ENCODE assay signal across 8 cellular contexts in genomic region chr12:47815447-47815846, GRCh38. TPM values are rescaled to one million over a fixed set of nuclear protein-coding genes. Genes with fewer than 3 reads are reported as not detected.
DNase-seq lines count a peak whose midpoint lies in the region; ATAC-seq, FAIRE-seq and TF ChIP-seq lines count a peak whose summit lies in the region.
"Not testable (repeated sequence)": the region's sequence is repeated elsewhere in the genome, so short reads cannot be mapped to it uniquely, and the experiment has no call there.

No MANE protein-coding gene starts in this region.

- H3K4me1 ChIP-seq in CD8-positive, alpha-beta memory T cell (ENCODE audit: insufficient read depth, low read length), result peaks cover 81% of the 10 kb centered on the region
- H3K4me1 ChIP-seq in PC-3 (ENCODE audit: insufficient read depth, low read length) (peaks cover 61% of the 10 kb centered on the region), K562 (replicated peaks in 1 of 2; ENCODE audit: control insufficient read depth in 2 of 2, insufficient read depth in 2 of 2, low read length in 2 of 2) (peaks cover 63 to 74% of the 10 kb centered on the region in 2 experiments), muscle layer of colon (ENCODE audit: insufficient read depth, low read length) (peaks cover 77% of the 10 kb centered on the region), sigmoid colon (peaks cover 0 to 86% (median 82%) of the 10 kb centered on the region in 4 donors), transverse colon (peaks cover 35 to 79% (median 75%) of the 10 kb centered on the region in 4 donors)

- H3K36me3 Mint-ChIP-seq in CD8-positive, alpha-beta memory T cell, result peaks cover 0 to 11% (median 0%) of the 10 kb centered on the region in 3 donors
- peaks cover 80% of the 10 kb centered on the region for H3K36me3 Mint-ChIP-seq in activated T-cell treated with anti-CD3 and anti-CD28 coated beads, Interleukin-2, amount 50 U/mL, for 24 hours (ENCODE audit: low read depth)

- intact Hi-C loops in PC-3 (cut with micrococcal nuclease); K562 (cut with micrococcal nuclease); Right ventricle myocardium superior (cut with DNase I); transverse colon (cut with DNase I; ENCODE audit: low total_unique reads): not testable (repeated sequence)
- intact Hi-C loops in sigmoid colon (cut with DNase I), result loop anchor here (10.0 kb wide), 1 partner anchor 1431 kb away; no protein-coding TSS in a partner anchor

- FAIRE-seq in K562 (lab: Jason Lieb, UNC), result not testable (repeated sequence)

- ATAC-seq in PC-3; K562; Right ventricle myocardium superior (ENCODE audit: poor library complexity): not testable (repeated sequence)

- peaks cover 76 to 90% (median 87%) of the 10 kb centered on the region in 3 donors for H3K4me1 Mint-ChIP-seq in CD8-positive, alpha-beta memory T cell
- H3K4me1 Mint-ChIP-seq in activated T-cell treated with anti-CD3 and anti-CD28 coated beads, Interleukin-2, amount 50 U/mL, for 24 hours (ENCODE audit: low read depth), result peaks cover 75% of the 10 kb centered on the region

- not testable (repeated sequence) for H3K4me2 ChIP-seq in PC-3 (ENCODE audit: low read length); K562 (ENCODE audit: insufficient read depth, low read length)

- peak overlapping the region; percentile 93 to 99 (median 97) for H3K27ac Mint-ChIP-seq in CD8-positive, alpha-beta memory T cell
- peak overlapping the region; percentile 99 for H3K27ac Mint-ChIP-seq in activated T-cell treated with anti-CD3 and anti-CD28 coated beads, Interleukin-2, amount 50 U/mL, for 24 hours

- H3K9me3 Mint-ChIP-seq in CD8-positive, alpha-beta memory T cell; activated T-cell treated with anti-CD3 and anti-CD28 coated beads, Interleukin-2, amount 50 U/mL, for 24 hours: not testable (repeated sequence)

- TF ChIP-seq CTCF in PC-3 (conservative IDR thresholded peaks at IDR 0.05; ENCODE audit: low read depth, low read length); K562 (IDR thresholded peaks at IDR 0.05 in 2 of 3, conservative IDR thresholded peaks at IDR 0.05 in 1 of 3; ENCODE audit: insufficient read depth in 2 of 3, low read depth in 1 of 3, low read length in 3 of 3); sigmoid colon (IDR thresholded peaks at IDR 0.05); transverse colon (IDR thresholded peaks at IDR 0.05): not testable (repeated sequence)

- not testable (repeated sequence) for H3K4me3 ChIP-seq in CD8-positive, alpha-beta memory T cell (ENCODE audit: low read length); PC-3 (ENCODE audit: low read length); K562; muscle layer of colon (ENCODE audit: low read depth in 1 of 2, low read length in 2 of 2); sigmoid colon; transverse colon

- not testable (repeated sequence) for DNase-seq in CD8-positive, alpha-beta memory T cell; activated T-cell treated with anti-CD3 and anti-CD28 coated beads, Interleukin-2, amount 50 U/mL, for 24 hours; K562 (ENCODE audit: extremely low read depth in 1 of 4, low spot score in 3 of 4); sigmoid colon; transverse colon
- DNase-seq in PC-3, result peak; percentile 15
- DNase-seq in Right ventricle myocardium superior, result peak; percentile 42

- BruUV-seq in PC-3 (replicated peaks; lab: Mats Ljungman, UMichigan), result not testable (repeated sequence)
- BruUV-seq in K562 (replicated peaks; lab: Mats Ljungman, UMichigan), result TSS peak; percentile 7

- peak overlapping the region in 6 of 7 donors; percentile 19 to 90 (median 87) for H3K4me3 Mint-ChIP-seq in CD8-positive, alpha-beta memory T cell
- peak overlapping the region; percentile 96 for H3K4me3 Mint-ChIP-seq in activated T-cell treated with anti-CD3 and anti-CD28 coated beads, Interleukin-2, amount 50 U/mL, for 24 hours

- not testable (repeated sequence) for H3K36me3 ChIP-seq in CD8-positive, alpha-beta memory T cell (ENCODE audit: insufficient read depth, low read length); muscle layer of colon (ENCODE audit: insufficient read depth, low read length); sigmoid colon; transverse colon
- H3K36me3 ChIP-seq in PC-3 (ENCODE audit: low read depth, low read length) (peaks cover 16% of the 10 kb centered on the region), K562 (ENCODE audit: control insufficient read depth, insufficient read depth, low read length) (peaks cover 59% of the 10 kb centered on the region)

- not testable (repeated sequence) for TF ChIP-seq POLR2A in K562 (conservative IDR thresholded peaks at IDR 0.05); sigmoid colon (IDR thresholded peaks at IDR 0.05); transverse colon (IDR thresholded peaks at IDR 0.05)

- not testable (repeated sequence) for TF ChIP-seq RAD21 in K562 (CRISPR knock-in tag; conservative IDR thresholded peaks at IDR 0.05 in 1 of 2, IDR thresholded peaks at IDR 0.05 in 1 of 2)

- POLR2A ChIA-PET in CD8-positive, alpha-beta memory T cell (lab: Charles Lee); PC-3 (lab: Charles Lee; ENCODE audit: unreplicated experiment); K562 (lab: Yijun Ruan, JAX): not testable (repeated sequence)

- peaks cover 42% of the 10 kb centered on the region; the same call in 1 of the 2 replicates for H4K20me1 ChIP-seq in PC-3 (ENCODE audit: low read length)
- not testable (repeated sequence) for H4K20me1 ChIP-seq in K562 (replicated peaks; ENCODE audit: control insufficient read depth, insufficient read depth, low read length)

- not testable (repeated sequence) for H3F3A ChIP-seq in PC-3 (ENCODE audit: low read length, unreplicated experiment)

- in situ Hi-C loops in K562 (cut with MboI); transverse colon (cut with MboI; ENCODE audit: low pct_ligation_motif_present in 1 of 4, low pct_unique_long_range_greater_than_20kb in 1 of 4, low sequenced_read_pairs in 3 of 4): not testable (repeated sequence)

- 93% methylated on average over 5 of the region's 5 CpGs for WGBS in K562 (ENCODE audit: insufficient coverage, low coverage, missing lambda C conversion rate)
- WGBS in sigmoid colon, 2 donors, result 91 to 95% methylated on average over 5 of the region's 5 CpGs
- WGBS in transverse colon (ENCODE audit: low coverage in 1 of 2), 2 donors, result 84 to 89% methylated on average over 5 of the region's 5 CpGs

- not testable (repeated sequence) for TF ChIP-seq EP300 in K562 (IDR thresholded peaks at IDR 0.05; ENCODE audit: low read length); sigmoid colon (IDR thresholded peaks at IDR 0.05); transverse colon (IDR thresholded peaks at IDR 0.05; ENCODE audit: low read depth)

- H3K27me3 ChIP-seq in CD8-positive, alpha-beta memory T cell (ENCODE audit: insufficient read depth, low read length, poor library complexity, severe bottlenecking); PC-3 (ENCODE audit: low read length); K562 (ENCODE audit: control insufficient read depth in 2 of 2, insufficient read depth in 2 of 2, low read length in 2 of 2); muscle layer of colon (ENCODE audit: control insufficient read depth in 1 of 2, insufficient read depth in 2 of 2, low read length in 2 of 2); sigmoid colon; transverse colon: not testable (repeated sequence)

- not testable (repeated sequence) for H3K9me3 ChIP-seq in CD8-positive, alpha-beta memory T cell (ENCODE audit: low read length); PC-3 (ENCODE audit: low read length); K562 (replicated peaks; ENCODE audit: control insufficient read depth, insufficient read depth, low read depth, low read length); muscle layer of colon (ENCODE audit: low read length); sigmoid colon; transverse colon

- not testable (repeated sequence) for H3K9me2 ChIP-seq in PC-3 (replicated peaks; ENCODE audit: low read length)

- H3K27me3 Mint-ChIP-seq in CD8-positive, alpha-beta memory T cell; activated T-cell treated with anti-CD3 and anti-CD28 coated beads, Interleukin-2, amount 50 U/mL, for 24 hours: not testable (repeated sequence)

- H3K79me2 ChIP-seq in PC-3 (ENCODE audit: low read length) (peaks cover 95% of the 10 kb centered on the region), K562 (ENCODE audit: control insufficient read depth, insufficient read depth, low read length) (peaks cover 97% of the 10 kb centered on the region)

- not testable (repeated sequence) for H3K9ac ChIP-seq in PC-3 (ENCODE audit: low read length); K562 (ENCODE audit: insufficient read depth in 1 of 2, low read depth in 2 of 2, low read length in 2 of 2); muscle layer of colon (ENCODE audit: low read length)

- H2AFZ ChIP-seq in PC-3 (ENCODE audit: low read length); K562 (ENCODE audit: low read depth, low read length): not testable (repeated sequence)

- CTCF ChIA-PET in CD8-positive, alpha-beta memory T cell (lab: Charles Lee), result interaction anchor here (24.2 kb wide), 1 partner anchor 20 kb away, joined by 452 read pairs; no protein-coding TSS in a partner anchor
- CTCF ChIA-PET in PC-3 (lab: Charles Lee); K562 (lab: Yijun Ruan, JAX; ENCODE audit: low intra/inter-chr PET ratio): not testable (repeated sequence)

- H3K9me1 ChIP-seq in K562 (ENCODE audit: control insufficient read depth, insufficient read depth, low read length), result not testable (repeated sequence)

- not testable (repeated sequence) for H3K27ac ChIP-seq in CD8-positive, alpha-beta memory T cell (ENCODE audit: low read depth, low read length); PC-3 (ENCODE audit: low read length); K562 (ENCODE audit: extremely low read depth, low read depth, low read length)
- H3K27ac ChIP-seq in muscle layer of colon (ENCODE audit: low read depth, low read length) (peak overlapping the region; percentile 98), sigmoid colon (peak overlapping the region; percentile 98 to 99 (median 99)), transverse colon (peak overlapping the region; percentile 93 to 97 (median 96))

RNA-seq across cellular contexts. Expression of gene HDAC7, which starts 4.3 kb away (rescaled TPM):
- total RNA-seq in CD8-positive, alpha-beta memory T cell, result 100 to 1,000 TPM; 206 to 207 TPM
- polyA plus RNA-seq in CD8-positive, alpha-beta memory T cell, result 23.1 TPM
- total RNA-seq in PC-3 (2014; rRNA removed), result 44.2 and 59.6 TPM in 2 replicates
- 123 and 300 TPM in 2 replicates for total RNA-seq in K562 (2011; cell fraction: chromatin; rRNA removed; ENCODE audit: low replicate concordance)
- 143 and 147 TPM in 2 replicates for total RNA-seq in K562 (2011; cell fraction: nucleolus; rRNA removed)
- total RNA-seq in K562 (2011; cell fraction: nucleoplasm; rRNA removed), result 123 and 161 TPM in 2 replicates
- total RNA-seq in K562 (2014; rRNA removed), result 38.4 and 57.4 TPM in 2 replicates
- 22.2 and 30.2 TPM in 2 replicates for total RNA-seq in K562 (2014; rRNA removed; fragmentation: Illumina TruSeq; extraction: Trizol)
- total RNA-seq in K562 (2015; rRNA removed; fragmentation: Illumina TruSeq; extraction: Trizol), result 26.7 and 28.2 TPM in 2 replicates
- total RNA-seq in K562 (2021), result 119 and 129 TPM in 2 replicates
- 31.1 and 33.7 TPM in 2 replicates for polyA plus RNA-seq in K562 (2011; rRNA removed)
- polyA plus RNA-seq in K562 (2011; cell fraction: cytosol; rRNA removed), result 20.6 and 43.9 TPM in 2 replicates
- polyA plus RNA-seq in K562 (2011; cell fraction: nucleus; rRNA removed), result 215 and 430 TPM in 2 replicates
- 67.8 and 112 TPM in 2 replicates for polyA plus RNA-seq in K562 (2012)
- polyA plus RNA-seq in K562 (2014; fragmentation: Illumina TruSeq; extraction: Trizol), result 71.9 and 82.7 TPM in 2 replicates
- 1 to 10 TPM; 2.5 to 3.8 TPM for polyA plus RNA-seq in K562 (2014; fragmentation: Nextera tagmentation; extraction: Ambion mirVana)
- 78.0 and 82.7 TPM in 2 replicates for polyA plus RNA-seq in K562 (2014; rRNA removed)
- polyA minus RNA-seq in K562 (2011; rRNA and poly(A)+ RNA removed), result 8.5 and 12.0 TPM in 2 replicates
- polyA minus RNA-seq in K562 (2011; cell fraction: cytosol; rRNA and poly(A)+ RNA removed), result 28.2 and 32.6 TPM in 2 replicates
- 41.2 and 50.1 TPM in 2 replicates for polyA minus RNA-seq in K562 (2011; cell fraction: nucleus; rRNA and poly(A)+ RNA removed)
- total RNA-seq in Right ventricle myocardium superior, result 35.9 TPM
- 10 to 100 TPM; 45.3 to 79.2 (median 53.1) TPM for total RNA-seq in sigmoid colon
- 10 to 100 TPM in 2 of 3 donors, 1 to 10 TPM in 1; 6.5 to 44.8 (median 16.8) TPM for polyA plus RNA-seq in sigmoid colon
- 100 to 1,000 TPM in 1 of 4 donors, 10 to 100 TPM in 3; 19.4 to 133 (median 28.3) TPM for total RNA-seq in transverse colon

RNA-seq across cellular contexts. Expression of gene SLC48A1, which starts 42.4 kb away (rescaled TPM):
- total RNA-seq in CD8-positive, alpha-beta memory T cell, result 10 to 100 TPM; 10.9 to 11.5 TPM
- polyA plus RNA-seq in CD8-positive, alpha-beta memory T cell, result 9.1 TPM
- total RNA-seq in PC-3 (2014; rRNA removed) (21.4 and 22.3 TPM in 2 replicates), K562 (2014; rRNA removed) (16.3 and 25.4 TPM in 2 replicates), K562 (2014; rRNA removed; fragmentation: Illumina TruSeq; extraction: Trizol) (13.1 and 18.3 TPM in 2 replicates), K562 (2015; rRNA removed; fragmentation: Illumina TruSeq; extraction: Trizol) (16.1 and 16.2 TPM in 2 replicates), K562 (2021) (37.5 and 41.9 TPM in 2 replicates), Right ventricle myocardium superior (26.8 TPM), sigmoid colon (10 to 100 TPM; 30.3 to 46.6 (median 32.2) TPM), transverse colon (10 to 100 TPM; 19.9 to 76.7 (median 23.1) TPM)
- total RNA-seq in K562 (2011; cell fraction: chromatin; rRNA removed; ENCODE audit: low replicate concordance), result 18.5 and 36.8 TPM in 2 replicates
- total RNA-seq in K562 (2011; cell fraction: nucleolus; rRNA removed), result 31.2 and 31.5 TPM in 2 replicates
- 45.5 and 69.2 TPM in 2 replicates for total RNA-seq in K562 (2011; cell fraction: nucleoplasm; rRNA removed)
- polyA plus RNA-seq in K562 (2011; rRNA removed) (10.7 and 15.7 TPM in 2 replicates), K562 (2014; fragmentation: Illumina TruSeq; extraction: Trizol) (28.6 and 30.4 TPM in 2 replicates), K562 (2014; fragmentation: Nextera tagmentation; extraction: Ambion mirVana) (10 to 100 TPM; 23.5 to 26.9 TPM), K562 (2014; rRNA removed) (18.7 and 23.6 TPM in 2 replicates), sigmoid colon (10 to 100 TPM in 2 of 3 donors, 1 to 10 TPM in 1; 6.9 to 14.2 (median 12.0) TPM)
- polyA plus RNA-seq in K562 (2011; cell fraction: cytosol; rRNA removed), result 16.7 and 26.0 TPM in 2 replicates
- polyA plus RNA-seq in K562 (2011; cell fraction: nucleus; rRNA removed), result 25.7 and 35.1 TPM in 2 replicates
- polyA plus RNA-seq in K562 (2012), result 22.2 and 44.4 TPM in 2 replicates
- polyA minus RNA-seq in K562 (2011; rRNA and poly(A)+ RNA removed), result 7.6 and 8.9 TPM in 2 replicates
- 14.8 and 17.6 TPM in 2 replicates for polyA minus RNA-seq in K562 (2011; cell fraction: cytosol; rRNA and poly(A)+ RNA removed)
- polyA minus RNA-seq in K562 (2011; cell fraction: nucleus; rRNA and poly(A)+ RNA removed), result 6.9 and 11.6 TPM in 2 replicates

RNA-seq across cellular contexts. Expression of gene RAPGEF3, which starts 56.8 kb away (rescaled TPM):
- 1 to 10 TPM in 1 of 2 experiments, under 1 TPM in 1; 0.95 to 1.1 TPM for total RNA-seq in CD8-positive, alpha-beta memory T cell
- 0.15 TPM for polyA plus RNA-seq in CD8-positive, alpha-beta memory T cell
- total RNA-seq in PC-3 (2014; rRNA removed), result 6.7 and 9.3 TPM in 2 replicates
- 1.5 and 4.3 TPM in 2 replicates for total RNA-seq in K562 (2011; cell fraction: chromatin; rRNA removed; ENCODE audit: low replicate concordance)
- 2.2 and 2.3 TPM in 2 replicates for total RNA-seq in K562 (2011; cell fraction: nucleolus; rRNA removed)
- 1.7 and 2.3 TPM in 2 replicates for total RNA-seq in K562 (2011; cell fraction: nucleoplasm; rRNA removed)
- total RNA-seq in K562 (2014; rRNA removed), result 0.45 and 0.78 TPM in 2 replicates
- total RNA-seq in K562 (2014; rRNA removed; fragmentation: Illumina TruSeq; extraction: Trizol), result 0.15 and 0.16 TPM in 2 replicates
- 0.15 and 0.33 TPM in 2 replicates for total RNA-seq in K562 (2015; rRNA removed; fragmentation: Illumina TruSeq; extraction: Trizol)
- total RNA-seq in K562 (2021), result 0.78 and 1.3 TPM in 2 replicates
- polyA plus RNA-seq in K562 (2011; rRNA removed), result 0.38 and 0.61 TPM in 2 replicates
- polyA plus RNA-seq in K562 (2011; cell fraction: cytosol; rRNA removed), result 0.49 and 0.50 TPM in 2 replicates
- 2.9 and 5.0 TPM in 2 replicates for polyA plus RNA-seq in K562 (2011; cell fraction: nucleus; rRNA removed)
- polyA plus RNA-seq in K562 (2012), result 0.76 and 2.1 TPM in 2 replicates
- 0.37 and 0.43 TPM in 2 replicates for polyA plus RNA-seq in K562 (2014; fragmentation: Illumina TruSeq; extraction: Trizol)
- under 1 TPM in 1 of 2 experiments, not detected in 1; 0.03 TPM for polyA plus RNA-seq in K562 (2014; fragmentation: Nextera tagmentation; extraction: Ambion mirVana)
- 0.44 and 1.1 TPM in 2 replicates for polyA plus RNA-seq in K562 (2014; rRNA removed)
- polyA minus RNA-seq in K562 (2011; rRNA and poly(A)+ RNA removed), result 0.60 and 0.78 TPM in 2 replicates
- not detected in 2 replicates for polyA minus RNA-seq in K562 (2011; cell fraction: cytosol; rRNA and poly(A)+ RNA removed)
- 1.3 and 3.3 TPM in 2 replicates for polyA minus RNA-seq in K562 (2011; cell fraction: nucleus; rRNA and poly(A)+ RNA removed)
- total RNA-seq in Right ventricle myocardium superior, result 30.6 TPM
- total RNA-seq in sigmoid colon, result 10 to 100 TPM; 13.8 to 36.8 (median 14.6) TPM
- polyA plus RNA-seq in sigmoid colon, result 10 to 100 TPM in 1 of 3 donors, 1 to 10 TPM in 2; 3.9 to 16.2 (median 4.2) TPM
- 10 to 100 TPM in 2 of 4 donors, 1 to 10 TPM in 2; 8.1 to 51.7 (median 24.6) TPM for total RNA-seq in transverse colon
